ENCODE assay signal across 27 cellular contexts in the genomic region with DNA sequence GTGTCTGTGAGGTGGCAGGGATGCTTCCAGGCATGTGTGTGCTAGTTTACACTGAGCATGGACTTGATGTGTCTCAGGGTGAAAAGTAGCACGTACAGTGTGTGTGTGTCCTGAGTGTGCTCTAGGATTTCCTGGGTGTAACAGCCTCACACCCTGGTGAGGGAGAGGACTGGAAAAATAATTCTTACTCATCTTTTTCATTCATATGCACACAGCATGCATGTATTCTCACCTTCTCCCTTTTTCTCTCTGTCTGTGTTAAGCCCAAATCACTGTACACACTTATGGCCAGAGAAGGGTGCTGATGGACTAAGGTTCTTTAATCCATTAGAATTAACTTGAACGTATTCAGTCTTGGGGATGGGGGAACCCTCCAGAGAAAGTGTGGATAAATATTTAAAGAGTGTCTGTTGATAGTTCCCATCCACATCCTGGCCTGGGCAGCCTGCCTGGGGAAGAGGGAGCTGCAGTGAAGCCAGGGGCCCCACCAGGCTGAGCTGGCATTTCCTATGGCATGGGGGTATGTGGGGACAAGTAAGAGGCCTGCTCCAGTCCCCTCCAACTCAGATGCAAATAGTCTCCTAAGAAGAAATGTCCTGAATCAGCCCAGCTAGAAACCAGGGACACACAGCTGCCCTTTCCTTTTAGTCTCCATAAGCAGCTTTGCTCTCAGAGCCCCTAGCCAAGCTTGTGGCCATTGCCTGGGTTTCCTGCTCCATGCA. TPM values are rescaled to one million over a fixed set of nuclear protein-coding genes. Genes with fewer than 3 reads are reported as not detected.
DNase-seq lines count a peak whose midpoint lies in the region; ATAC-seq, FAIRE-seq and TF ChIP-seq lines count a peak whose summit lies in the region.
"Had no signal": no experiment of that assay in that cellular context is flagged by ENCODE, and none has a peak within 500 bp of the region (broad histone marks: within the 10 kb centered on the region; RNA-seq: fewer than 3 reads in every experiment).

No MANE protein-coding gene starts in this region.

- no peak for ATAC-seq in psoas muscle
- ATAC-seq: natural killer cell, right lobe of liver had no signal

- H2AFZ ChIP-seq in ACC112 (ENCODE audit: low read length, unreplicated experiment) (no peak overlapping the region), hepatocyte (no peak overlapping the region)

- TF ChIP-seq CTCF in hepatocyte (IDR thresholded peaks at IDR 0.05; ENCODE audit: poor library complexity) (no peak), psoas muscle (IDR thresholded peaks at IDR 0.05) (no peak)

- peak overlapping the region; percentile 80 for H3K4me3 ChIP-seq in ACC112 (ENCODE audit: low read depth, low read length)
- no peak overlapping the region for H3K4me3 ChIP-seq in hepatocyte
- no peak overlapping the region for H3K4me3 ChIP-seq in psoas muscle
- H3K4me3 ChIP-seq: right lobe of liver, upper lobe of left lung had no signal

- no peaks in the 10 kb centered on the region for H4K20me1 ChIP-seq in hepatocyte (ENCODE audit: insufficient read depth, poor library complexity, severe bottlenecking)

- FAIRE-seq in HTR-8/SVneo (lab: Jason Lieb, UNC) = peak; percentile 28
- FAIRE-seq: astrocyte had no signal

- H3K9me3 ChIP-seq in hepatocyte (ENCODE audit: low read depth) = no peaks in the 10 kb centered on the region
- no peaks in the 10 kb centered on the region for H3K9me3 ChIP-seq in psoas muscle
- H3K9me3 ChIP-seq: right lobe of liver, upper lobe of left lung had no signal

- 46% methylated on average over 2 of the region's 2 CpGs for WGBS in hepatocyte (ENCODE audit: low lambda C conversion rate, missing lambda C conversion rate)
- 43 to 71% (median 53%) methylated on average over 2 of the region's 2 CpGs for WGBS in psoas muscle, 3 donors

- H3K9me2 ChIP-seq in hepatocyte (replicated peaks; ENCODE audit: insufficient read depth) = no peaks in the 10 kb centered on the region

- peak overlapping the region; percentile 95 for H3K4me2 ChIP-seq in hepatocyte

- H3K79me2 ChIP-seq in ACC112 (ENCODE audit: control insufficient read depth, insufficient read depth, low read length, unreplicated experiment) = peaks cover 7% of the 10 kb centered on the region
- peaks cover 4% of the 10 kb centered on the region for H3K79me2 ChIP-seq in hepatocyte

- DNase-seq in HTR-8/SVneo (ENCODE audit: insufficient read length, low spot score) (no peak), hepatocyte (ENCODE audit: low spot score) (no peak), psoas muscle (peak in 1 of 2 donors; percentile 39), DMS53 (lab: John Stamatoyannopoulos, UW) (no peak), 8988T (no peak), epidermal melanocyte (ENCODE audit: insufficient read length, low spot score) (no peak), D341Med (ENCODE audit: low spot score) (no peak)
- DNase-seq: activated CD4-positive, alpha-beta memory T cell treated with anti-CD3 and anti-CD28 coated beads for 36 hours; activated CD4-positive, CD25-positive, alpha-beta regulatory T cell; activated CD8-positive, alpha-beta memory T cell treated with anti-CD3 and anti-CD28 coated beads, Interleukin-2, amount 50 U/mL, for 48 hours; central memory CD4-positive, alpha-beta T cell; KBM-7; MM.1S; natural killer cell; NCI-H1417 treated with DMSO at 0.1 percent for 48 hours; NCI-H2081 treated with DMSO at 0.1 percent for 48 hours; NCI-H345; NCI-H748 treated with DMSO at 0.1 percent for 48 hours; posterior cingulate gyrus; right lobe of liver; stimulated activated CD8-positive, alpha-beta memory T cell treated with anti-CD3 and anti-CD28 coated beads, Interleukin-4, amount 100 ng/mL, for 48 hours; T1000; upper lobe of left lung had no signal

- intact Hi-C loops in psoas muscle (cut with DNase I) = loop anchor here (2.0 to 5.0 kb wide), 3 partner anchors 13 to 193 kb away; no protein-coding TSS in a partner anchor

- H3K27me3 ChIP-seq in ACC112 (ENCODE audit: insufficient read depth, low read length) (peaks cover 3% of the 10 kb centered on the region; the same call in 1 of the 2 replicates), hepatocyte (peaks cover 88% of the 10 kb centered on the region), psoas muscle (ENCODE audit: insufficient read depth in 3 of 3, low read length in 2 of 3) (no peaks in the 10 kb centered on the region)

- no peaks in the 10 kb centered on the region for H3K36me3 ChIP-seq in ACC112 (ENCODE audit: insufficient read depth, low read length)
- no peaks in the 10 kb centered on the region for H3K36me3 ChIP-seq in hepatocyte (replicated peaks; ENCODE audit: insufficient read depth, low read depth)
- no peaks in the 10 kb centered on the region for H3K36me3 ChIP-seq in psoas muscle (ENCODE audit: insufficient read depth in 1 of 2, low read depth in 1 of 2)
- H3K36me3 ChIP-seq: right lobe of liver, upper lobe of left lung had no signal

- H3K27ac ChIP-seq in ACC112 (ENCODE audit: low read depth, low read length) = no peak overlapping the region
- no peak overlapping the region for H3K27ac ChIP-seq in hepatocyte
- H3K27ac ChIP-seq in psoas muscle = peak overlapping the region; percentile 95
- H3K27ac ChIP-seq: right lobe of liver, upper lobe of left lung had no signal

- H3K4me1 ChIP-seq in ACC112 (ENCODE audit: control insufficient read depth, insufficient read depth, low read length, unreplicated experiment) (peaks cover 29% of the 10 kb centered on the region), hepatocyte (ENCODE audit: insufficient read depth) (peaks cover 15% of the 10 kb centered on the region), psoas muscle (peaks cover 21% of the 10 kb centered on the region)

RNA-seq across cellular contexts. Expression of a gene that starts 1.1 kb away (rescaled TPM):
- 1.6 and 2.0 TPM in 2 replicates for total RNA-seq in hepatocyte
- polyA plus RNA-seq in hepatocyte = 6.4 and 8.5 TPM in 2 replicates
- total RNA-seq in psoas muscle = 10 to 100 TPM in 1 of 4 donors, 1 to 10 TPM in 3; 6.7 to 10.2 (median 9.0) TPM
- 1 to 10 TPM; 1.6 to 8.8 (median 3.3) TPM for polyA plus RNA-seq in psoas muscle
- total RNA-seq: activated CD4-positive, alpha-beta memory T cell treated with anti-CD3 and anti-CD28 coated beads for 36 hours; astrocyte; dermis microvascular lymphatic vessel endothelial cell; natural killer cell; right lobe of liver; upper lobe of left lung had no signal
- polyA plus RNA-seq: CD14-positive monocyte had no signal

RNA-seq across cellular contexts. Expression of a gene that starts 7.7 kb away (rescaled TPM):
- total RNA-seq in hepatocyte = 0.10 and 0.60 TPM in 2 replicates
- 2.7 and 4.1 TPM in 2 replicates for polyA plus RNA-seq in hepatocyte
- total RNA-seq in psoas muscle = 10 to 100 TPM in 2 of 4 donors, 1 to 10 TPM in 2; 6.4 to 14.6 (median 9.2) TPM
- 10 to 100 TPM in 2 of 3 donors, 1 to 10 TPM in 1; 8.8 to 31.1 (median 16.4) TPM for polyA plus RNA-seq in psoas muscle
- total RNA-seq: activated CD4-positive, alpha-beta memory T cell treated with anti-CD3 and anti-CD28 coated beads for 36 hours; astrocyte; natural killer cell; right lobe of liver had no signal
- polyA plus RNA-seq: CD14-positive monocyte had no signal

RNA-seq across cellular contexts. Expression of a gene that starts 20.5 kb away (rescaled TPM):
- total RNA-seq in hepatocyte = 2.6 and 4.5 TPM in 2 replicates
- polyA plus RNA-seq in hepatocyte = 11.1 and 12.1 TPM in 2 replicates
- total RNA-seq in psoas muscle = 10 to 100 TPM in 2 of 4 donors, 1 to 10 TPM in 2; 5.2 to 23.6 (median 12.5) TPM
- 1 to 10 TPM; 2.2 to 9.5 (median 4.7) TPM for polyA plus RNA-seq in psoas muscle
- total RNA-seq: activated CD4-positive, alpha-beta memory T cell treated with anti-CD3 and anti-CD28 coated beads for 36 hours; astrocyte; dermis microvascular lymphatic vessel endothelial cell; natural killer cell; right lobe of liver had no signal
- polyA plus RNA-seq: CD14-positive monocyte had no signal

RNA-seq across cellular contexts. Expression of a gene that starts 22.8 kb away (rescaled TPM):
- total RNA-seq in hepatocyte (0.23 and 0.60 TPM in 2 replicates), psoas muscle (10 to 100 TPM in 2 of 4 donors, 1 to 10 TPM in 2; 3.0 to 79.4 (median 34.3) TPM)
- polyA plus RNA-seq in hepatocyte (1.6 and 1.7 TPM in 2 replicates), psoas muscle (100 to 1,000 TPM in 1 of 3 donors, 10 to 100 TPM in 2; 43.4 to 129 (median 74.1) TPM)
- total RNA-seq: activated CD4-positive, alpha-beta memory T cell treated with anti-CD3 and anti-CD28 coated beads for 36 hours; astrocyte; dermis microvascular lymphatic vessel endothelial cell; natural killer cell; right lobe of liver; upper lobe of left lung had no signal
- polyA plus RNA-seq: CD14-positive monocyte had no signal

RNA-seq across cellular contexts. Expression of a gene that starts 25.2 kb away (rescaled TPM):
- total RNA-seq in hepatocyte (0.20 and 0.40 TPM in 2 replicates), psoas muscle (1 to 10 TPM in 2 of 4 donors, under 1 TPM in 2; 0.25 to 3.3 (median 1.1) TPM)
- polyA plus RNA-seq in hepatocyte (0.18 and 1.1 TPM in 2 replicates), psoas muscle (under 1 TPM; 0.03 to 0.58 (median 0.04) TPM)
- total RNA-seq: activated CD4-positive, alpha-beta memory T cell treated with anti-CD3 and anti-CD28 coated beads for 36 hours; astrocyte; dermis microvascular lymphatic vessel endothelial cell; right lobe of liver had no signal
- polyA plus RNA-seq: CD14-positive monocyte had no signal
